Comparison of ENCODE assay signal across 12 cellular contexts in the genomic region with DNA sequence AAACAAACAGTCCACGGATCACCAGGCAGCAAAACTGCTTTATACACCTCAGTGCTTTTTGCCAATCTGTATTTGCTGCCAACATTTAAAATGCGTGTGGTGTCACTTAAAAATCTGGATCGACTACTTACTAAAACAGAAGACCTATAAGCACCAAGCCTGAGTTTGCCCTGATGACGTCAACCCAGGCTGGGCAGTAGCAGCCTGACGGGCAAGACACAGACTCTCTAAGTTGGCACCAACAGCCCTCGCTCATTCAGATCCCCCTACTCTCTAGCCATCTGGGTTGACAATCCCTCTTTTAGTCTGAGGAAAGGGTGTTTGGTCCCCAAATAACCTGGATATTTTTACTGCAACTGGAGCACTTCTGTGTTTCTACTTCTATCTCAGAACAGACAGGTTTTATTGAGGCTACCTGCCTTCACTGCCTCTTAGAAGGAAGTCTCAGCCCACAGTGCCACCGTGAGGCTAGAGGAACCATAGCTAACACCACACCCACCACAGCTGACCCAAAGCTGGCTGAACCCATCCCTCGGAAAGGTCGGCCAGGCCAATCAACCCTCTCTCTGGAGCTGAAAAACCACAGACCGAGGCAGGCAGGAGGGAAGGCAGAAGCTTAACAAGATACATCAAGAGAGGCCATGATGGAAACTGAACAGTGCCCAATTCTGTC. TPM values are rescaled to one million over a fixed set of nuclear protein-coding genes. Genes with fewer than 3 reads are reported as not detected.
A peak's percentile ranks its signal among the peaks of the same experiment; 100 is the strongest.
DNase-seq lines count a peak whose midpoint lies in the region; ATAC-seq, FAIRE-seq and TF ChIP-seq lines count a peak whose summit lies in the region.
"Had no signal": no experiment of that assay in that cellular context is flagged by ENCODE, and none has a peak within 500 bp of the region (broad histone marks: within the 10 kb centered on the region; RNA-seq: fewer than 3 reads in every experiment).

No MANE protein-coding gene starts in this region.

- ATAC-seq in Right ventricle myocardium inferior (peak; percentile 30), K562 (peak; percentile 61), GM18867 (IDR thresholded peaks at IDR 0.05; ENCODE audit: unreplicated experiment) (no peak), GM19328 (IDR thresholded peaks at IDR 0.05; ENCODE audit: unreplicated experiment) (no peak)

- H3K36me3 ChIP-seq in left ventricle myocardium inferior (peaks cover 90% of the 10 kb centered on the region), K562 (ENCODE audit: control insufficient read depth, insufficient read depth, low read length) (peaks cover 96% of the 10 kb centered on the region), kidney (ENCODE audit: control insufficient read depth in 1 of 2, insufficient read depth in 2 of 2, low read length in 2 of 2) (peaks cover 24 to 34% of the 10 kb centered on the region in 2 donors), vagina (peaks cover 0 to 53% of the 10 kb centered on the region in 2 donors)

- H2AFZ ChIP-seq in K562 (ENCODE audit: low read depth, low read length) = no peak overlapping the region

- no peaks in the 10 kb centered on the region for H3K9me1 ChIP-seq in K562 (ENCODE audit: control insufficient read depth, insufficient read depth, low read length)

- peaks cover 7% of the 10 kb centered on the region for H3K4me1 ChIP-seq in left ventricle myocardium inferior
- no peaks in the 10 kb centered on the region for H3K4me1 ChIP-seq in K562 (replicated peaks in 1 of 2; ENCODE audit: control insufficient read depth in 2 of 2, insufficient read depth in 2 of 2, low read length in 2 of 2)
- H3K4me1 ChIP-seq in kidney (ENCODE audit: control insufficient read depth in 1 of 2, insufficient read depth in 1 of 2, low read depth in 1 of 2, low read length in 2 of 2) = peaks cover 0 to 18% of the 10 kb centered on the region in 2 donors
- H3K4me1 ChIP-seq in vagina = peaks cover 37% of the 10 kb centered on the region
- H3K4me1 ChIP-seq: Peyer's patch had no signal

- TF ChIP-seq RAD21 in K562 (CRISPR knock-in tag; conservative IDR thresholded peaks at IDR 0.05 in 1 of 2, IDR thresholded peaks at IDR 0.05 in 1 of 2) = no peak

- peaks cover 91% of the 10 kb centered on the region for H3K79me2 ChIP-seq in K562 (ENCODE audit: control insufficient read depth, insufficient read depth, low read length)

- POLR2A ChIA-PET in K562 (lab: Yijun Ruan, JAX) = no interaction called here

- H3K27me3 ChIP-seq in left ventricle myocardium inferior (ENCODE audit: low read depth) (no peaks in the 10 kb centered on the region), K562 (ENCODE audit: control insufficient read depth in 2 of 2, insufficient read depth in 2 of 2, low read length in 2 of 2) (no peaks in the 10 kb centered on the region), vagina (no peaks in the 10 kb centered on the region)
- H3K27me3 ChIP-seq: BLaER1 treated with 17β-estradiol and CSF1 and Interleukin-3, amounts not matched to agents 10 nM and 100 nM; Peyer's patch had no signal

- TF ChIP-seq POLR2A in K562 (conservative IDR thresholded peaks at IDR 0.05) (no peak), vagina (IDR thresholded peaks at IDR 0.05) (no peak)

- DNase-seq in Right ventricle myocardium inferior (ENCODE audit: missing footprints) (no peak), left ventricle myocardium inferior (no peak), K562 (ENCODE audit: extremely low read depth in 1 of 4, low spot score in 3 of 4) (peak in 1 of 4 experiments; percentile 18), kidney (no peak), vagina (ENCODE audit: extremely low spot score in 2 of 2) (no peak), GDM1 (lab: John Stamatoyannopoulos, UW) (no peak)
- DNase-seq: Peyer's patch; stimulated activated CD4-positive, alpha-beta T cell treated with anti-CD3 and anti-CD28 coated beads, Interleukin-2, amount 100 ng/mL, for 24 hours had no signal

- no peak overlapping the region; a peak in 1 of 4 replicates for H3K9ac ChIP-seq in K562 (ENCODE audit: insufficient read depth in 1 of 2, low read depth in 2 of 2, low read length in 2 of 2)
- H3K9ac ChIP-seq in kidney (ENCODE audit: low read length in 2 of 2) = peak overlapping the region in 1 of 2 donors; percentile 8

- H3K27ac ChIP-seq in left ventricle myocardium inferior (replicated peaks) (no peak overlapping the region), K562 (ENCODE audit: extremely low read depth, low read depth, low read length) (no peak overlapping the region), kidney (ENCODE audit: low read depth in 2 of 2, low read length in 2 of 2) (peak overlapping the region; percentile 53 to 74), vagina (peak overlapping the region; percentile 8)
- H3K27ac ChIP-seq: BLaER1 treated with 17β-estradiol and CSF1 and Interleukin-3, amounts not matched to agents 10 nM and 100 nM; coronary artery; Peyer's patch had no signal

- FAIRE-seq in K562 (lab: Jason Lieb, UNC) (no peak), kidney (lab: Jason Lieb, UNC) (no peak)

- BruUV-seq in K562 (replicated peaks; lab: Mats Ljungman, UMichigan) = no TSS peak

- intact Hi-C loops in Right ventricle myocardium inferior (cut with DNase I) (no loop called here), left ventricle myocardium inferior (cut with micrococcal nuclease) (no loop called here), K562 (cut with micrococcal nuclease) (no loop called here), kidney (cut with DNase I) (no loop called here), vagina (cut with DNase I) (no loop called here)

- 68% methylated on average over 10 of the region's 10 CpGs for WGBS in K562 (ENCODE audit: insufficient coverage, low coverage, missing lambda C conversion rate)

- no peak overlapping the region for H3K4me3 ChIP-seq in left ventricle myocardium inferior
- H3K4me3 ChIP-seq in K562 = no peak overlapping the region
- H3K4me3 ChIP-seq in kidney (ENCODE audit: low read length in 2 of 2) = no peak overlapping the region
- H3K4me3 ChIP-seq in vagina = no peak overlapping the region
- H3K4me3 ChIP-seq: BLaER1 treated with 17β-estradiol and CSF1 and Interleukin-3, amounts not matched to agents 10 nM and 100 nM; coronary artery; Peyer's patch had no signal

- peaks cover 21% of the 10 kb centered on the region for H4K20me1 ChIP-seq in K562 (replicated peaks; ENCODE audit: control insufficient read depth, insufficient read depth, low read length)

- no peak for TF ChIP-seq EP300 in K562 (IDR thresholded peaks at IDR 0.05; ENCODE audit: low read length)

- no peak overlapping the region for H3K4me2 ChIP-seq in K562 (ENCODE audit: insufficient read depth, low read length)
- H3K4me2 ChIP-seq: BLaER1 treated with 17β-estradiol and CSF1 and Interleukin-3, amounts not matched to agents 10 nM and 100 nM had no signal

- H3K9me3 ChIP-seq in left ventricle myocardium inferior (replicated peaks) (no peaks in the 10 kb centered on the region), K562 (replicated peaks; ENCODE audit: control insufficient read depth, insufficient read depth, low read depth, low read length) (no peaks in the 10 kb centered on the region), kidney (ENCODE audit: control insufficient read depth in 1 of 2, low read length in 2 of 2) (no peaks in the 10 kb centered on the region), vagina (no peaks in the 10 kb centered on the region)
- H3K9me3 ChIP-seq: BLaER1 treated with 17β-estradiol and CSF1 and Interleukin-3, amounts not matched to agents 10 nM and 100 nM; Peyer's patch had no signal

- TF ChIP-seq CTCF in left ventricle myocardium inferior (IDR thresholded peaks at IDR 0.05; ENCODE audit: borderline replicate concordance) (no peak), K562 (IDR thresholded peaks at IDR 0.05 in 2 of 3, conservative IDR thresholded peaks at IDR 0.05 in 1 of 3; ENCODE audit: insufficient read depth in 2 of 3, low read depth in 1 of 3, low read length in 3 of 3) (peak; percentile 7 to 19 (median 14); a peak in 1 of 6 replicates), kidney (IDR thresholded peaks at IDR 0.05; ENCODE audit: borderline replicate concordance, extremely low read depth, insufficient read depth) (peak; percentile 37), vagina (IDR thresholded peaks at IDR 0.05) (no peak)

- CTCF ChIA-PET in K562 (lab: Yijun Ruan, JAX; ENCODE audit: low intra/inter-chr PET ratio) = no interaction called here

- in situ Hi-C loops in K562 (cut with MboI) = no loop called here

RNA-seq across cellular contexts. Expression of gene SUGP2, which starts 6.9 kb away (rescaled TPM):
- total RNA-seq in Right ventricle myocardium inferior = 68.5 TPM
- 68.2 TPM for total RNA-seq in left ventricle myocardium inferior
- total RNA-seq in K562 (2011; cell fraction: chromatin; rRNA removed; ENCODE audit: low replicate concordance) = 383 and 414 TPM in 2 replicates
- total RNA-seq in K562 (2011; cell fraction: nucleolus; rRNA removed) = 210 and 215 TPM in 2 replicates
- 214 and 219 TPM in 2 replicates for total RNA-seq in K562 (2011; cell fraction: nucleoplasm; rRNA removed)
- total RNA-seq in K562 (2014; rRNA removed) = 50.6 and 61.7 TPM in 2 replicates
- total RNA-seq in K562 (2014; rRNA removed; fragmentation: Illumina TruSeq; extraction: Trizol) = 63.1 and 70.8 TPM in 2 replicates
- 60.5 and 61.8 TPM in 2 replicates for total RNA-seq in K562 (2015; rRNA removed; fragmentation: Illumina TruSeq; extraction: Trizol)
- total RNA-seq in K562 (2021) = 96.4 and 97.5 TPM in 2 replicates
- 101 and 135 TPM in 2 replicates for polyA plus RNA-seq in K562 (2011; rRNA removed)
- 49.7 and 83.6 TPM in 2 replicates for polyA plus RNA-seq in K562 (2011; cell fraction: cytosol; rRNA removed)
- 318 and 368 TPM in 2 replicates for polyA plus RNA-seq in K562 (2011; cell fraction: nucleus; rRNA removed)
- 73.8 and 103 TPM in 2 replicates for polyA plus RNA-seq in K562 (2012)
- polyA plus RNA-seq in K562 (2014; fragmentation: Illumina TruSeq; extraction: Trizol) = 82.8 and 89.9 TPM in 2 replicates
- 10 to 100 TPM; 13.1 to 22.6 TPM for polyA plus RNA-seq in K562 (2014; fragmentation: Nextera tagmentation; extraction: Ambion mirVana)
- polyA plus RNA-seq in K562 (2014; rRNA removed) = 93.0 and 120 TPM in 2 replicates
- polyA minus RNA-seq in K562 (2011; rRNA and poly(A)+ RNA removed) = 58.5 and 77.2 TPM in 2 replicates
- polyA minus RNA-seq in K562 (2011; cell fraction: cytosol; rRNA and poly(A)+ RNA removed) = 32.1 and 32.5 TPM in 2 replicates
- 80.9 and 135 TPM in 2 replicates for polyA minus RNA-seq in K562 (2011; cell fraction: nucleus; rRNA and poly(A)+ RNA removed)
- 74.1 TPM for total RNA-seq in kidney
- 47.5 TPM for polyA plus RNA-seq in kidney (ENCODE audit: insufficient read depth, low read depth, low replicate concordance)
- total RNA-seq in vagina = 57.9 TPM

RNA-seq across cellular contexts. Expression of gene ARMC6, which starts 7.0 kb away (rescaled TPM):
- 13.6 TPM for total RNA-seq in Right ventricle myocardium inferior
- total RNA-seq in left ventricle myocardium inferior = 15.0 TPM
- total RNA-seq in K562 (2011; cell fraction: chromatin; rRNA removed; ENCODE audit: low replicate concordance) = 30.4 and 88.7 TPM in 2 replicates
- 63.9 and 75.1 TPM in 2 replicates for total RNA-seq in K562 (2011; cell fraction: nucleolus; rRNA removed)
- total RNA-seq in K562 (2011; cell fraction: nucleoplasm; rRNA removed) = 40.5 and 41.2 TPM in 2 replicates
- total RNA-seq in K562 (2014; rRNA removed) = 93.4 and 116 TPM in 2 replicates
- 25.9 and 40.9 TPM in 2 replicates for total RNA-seq in K562 (2014; rRNA removed; fragmentation: Illumina TruSeq; extraction: Trizol)
- total RNA-seq in K562 (2015; rRNA removed; fragmentation: Illumina TruSeq; extraction: Trizol) = 62.3 and 63.9 TPM in 2 replicates
- total RNA-seq in K562 (2021) = 69.2 and 73.4 TPM in 2 replicates
- 38.1 and 47.1 TPM in 2 replicates for polyA plus RNA-seq in K562 (2011; rRNA removed)
- 48.2 and 88.3 TPM in 2 replicates for polyA plus RNA-seq in K562 (2011; cell fraction: cytosol; rRNA removed)
- 48.6 and 65.2 TPM in 2 replicates for polyA plus RNA-seq in K562 (2011; cell fraction: nucleus; rRNA removed)
- 53.4 and 54.5 TPM in 2 replicates for polyA plus RNA-seq in K562 (2012)
- 63.6 and 75.5 TPM in 2 replicates for polyA plus RNA-seq in K562 (2014; fragmentation: Illumina TruSeq; extraction: Trizol)
- polyA plus RNA-seq in K562 (2014; fragmentation: Nextera tagmentation; extraction: Ambion mirVana) = 1 to 10 TPM; 2.1 to 5.4 TPM
- 65.4 and 76.3 TPM in 2 replicates for polyA plus RNA-seq in K562 (2014; rRNA removed)
- 23.4 and 39.5 TPM in 2 replicates for polyA minus RNA-seq in K562 (2011; rRNA and poly(A)+ RNA removed)
- 50.9 and 61.3 TPM in 2 replicates for polyA minus RNA-seq in K562 (2011; cell fraction: cytosol; rRNA and poly(A)+ RNA removed)
- polyA minus RNA-seq in K562 (2011; cell fraction: nucleus; rRNA and poly(A)+ RNA removed) = 25.5 and 25.7 TPM in 2 replicates
- 23.0 TPM for total RNA-seq in kidney
- 24.6 TPM for polyA plus RNA-seq in kidney (ENCODE audit: insufficient read depth, low read depth, low replicate concordance)
- total RNA-seq in vagina = 26.5 TPM

RNA-seq across cellular contexts. Expression of gene SLC25A42, which starts 37.4 kb away (rescaled TPM):
- total RNA-seq in Right ventricle myocardium inferior = 30.9 TPM
- 27.2 TPM for total RNA-seq in left ventricle myocardium inferior
- 32.0 and 85.4 TPM in 2 replicates for total RNA-seq in K562 (2011; cell fraction: chromatin; rRNA removed; ENCODE audit: low replicate concordance)
- 50.1 and 57.7 TPM in 2 replicates for total RNA-seq in K562 (2011; cell fraction: nucleolus; rRNA removed)
- 45.2 and 57.4 TPM in 2 replicates for total RNA-seq in K562 (2011; cell fraction: nucleoplasm; rRNA removed)
- 14.1 and 15.1 TPM in 2 replicates for total RNA-seq in K562 (2014; rRNA removed)
- total RNA-seq in K562 (2014; rRNA removed; fragmentation: Illumina TruSeq; extraction: Trizol) = 7.9 and 10.5 TPM in 2 replicates
- total RNA-seq in K562 (2015; rRNA removed; fragmentation: Illumina TruSeq; extraction: Trizol) = 8.7 and 9.9 TPM in 2 replicates
- 30.2 and 32.2 TPM in 2 replicates for total RNA-seq in K562 (2021)
- polyA plus RNA-seq in K562 (2011; rRNA removed) = 17.0 and 19.4 TPM in 2 replicates
- 21.5 and 36.4 TPM in 2 replicates for polyA plus RNA-seq in K562 (2011; cell fraction: cytosol; rRNA removed)
- polyA plus RNA-seq in K562 (2011; cell fraction: nucleus; rRNA removed) = 66.0 and 91.7 TPM in 2 replicates
- polyA plus RNA-seq in K562 (2012) = 17.8 and 23.7 TPM in 2 replicates
- 16.4 and 23.3 TPM in 2 replicates for polyA plus RNA-seq in K562 (2014; fragmentation: Illumina TruSeq; extraction: Trizol)
- 1 to 10 TPM in 1 of 2 experiments, under 1 TPM in 1; 0.59 to 2.0 TPM for polyA plus RNA-seq in K562 (2014; fragmentation: Nextera tagmentation; extraction: Ambion mirVana)
- polyA plus RNA-seq in K562 (2014; rRNA removed) = 24.7 and 25.5 TPM in 2 replicates
- 6.5 and 10.2 TPM in 2 replicates for polyA minus RNA-seq in K562 (2011; rRNA and poly(A)+ RNA removed)
- polyA minus RNA-seq in K562 (2011; cell fraction: cytosol; rRNA and poly(A)+ RNA removed) = 11.4 and 14.1 TPM in 2 replicates
- polyA minus RNA-seq in K562 (2011; cell fraction: nucleus; rRNA and poly(A)+ RNA removed) = 13.1 and 13.3 TPM in 2 replicates
- 9.7 TPM for total RNA-seq in kidney
- polyA plus RNA-seq in kidney (ENCODE audit: insufficient read depth, low read depth, low replicate concordance) = 70.7 TPM
- total RNA-seq in vagina = 6.6 TPM

Comparison
In these comparisons a context has a peak if more than half of its experiments do, and no peak if none do; other contexts are left out.
1. ATAC-seq: peak in Right ventricle myocardium inferior (single experiment) and K562 (single experiment); none in GM18867 (single experiment) and GM19328 (single experiment).
2. H3K27ac ChIP-seq: peak in kidney (2 of 2) and vagina (single experiment); none in left ventricle myocardium inferior (single experiment) and K562 (single experiment).
3. CTCF ChIP-seq: peak in K562 (3 of 3) and kidney (single experiment); none in left ventricle myocardium inferior (single experiment) and vagina (0 of 3).